Comparison of ENCODE assay signal across 26 cellular contexts in the genomic region with DNA sequence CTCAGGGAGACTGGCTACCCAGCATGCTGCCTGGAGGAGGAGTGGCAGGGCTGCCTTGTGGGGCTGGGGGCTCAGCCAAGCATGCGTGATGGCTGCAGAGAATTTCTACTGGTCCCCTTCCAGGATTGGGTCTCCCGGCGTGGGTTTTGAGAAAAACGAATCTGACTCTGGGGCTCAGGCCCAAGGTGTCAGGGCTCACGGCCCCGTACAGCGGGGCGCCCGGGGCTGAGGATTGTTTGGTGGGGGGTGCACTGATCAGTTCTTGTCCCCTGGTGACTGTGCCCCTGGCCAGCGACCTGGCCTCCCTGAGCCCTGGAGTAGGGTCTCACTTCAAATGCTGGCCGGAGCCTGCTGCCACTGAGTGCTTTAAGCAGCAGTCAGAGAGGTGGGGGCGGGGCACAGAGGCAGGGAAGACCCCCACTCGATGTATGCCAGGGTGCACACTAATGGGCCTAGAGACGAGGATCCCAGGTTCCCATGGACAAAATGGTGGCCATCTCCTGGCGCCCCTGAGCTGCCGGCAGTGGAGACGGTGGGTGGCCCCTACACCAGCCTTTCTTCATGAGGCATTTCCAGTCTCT. TPM values are rescaled to one million over a fixed set of nuclear protein-coding genes. Genes with fewer than 3 reads are reported as not detected.
DNase-seq lines count a peak whose midpoint lies in the region; ATAC-seq, FAIRE-seq and TF ChIP-seq lines count a peak whose summit lies in the region.
"Had no signal": no experiment of that assay in that cellular context is flagged by ENCODE, and none has a peak within 500 bp of the region (broad histone marks: within the 10 kb centered on the region; RNA-seq: fewer than 3 reads in every experiment).

No MANE protein-coding gene starts in this region.

- POLR2A ChIA-PET in H1 (lab: Charles Lee; ENCODE audit: partially characterized antibody), result no interaction called here

- TF ChIP-seq RAD21 in H1 (IDR thresholded peaks at IDR 0.05 in 1 of 2, conservative IDR thresholded peaks at IDR 0.05 in 1 of 2; ENCODE audit: low read depth in 2 of 2, low read length in 2 of 2), result no peak

- no peak overlapping the region for H2BK15ac ChIP-seq in H1 (ENCODE audit: low read length)

- H2BK12ac ChIP-seq in H1 (ENCODE audit: low read depth, low read length), result 0 out of 2 replicates have a peak overlapping the region, but pooled peaks have one; percentile 27

- CTCF ChIA-PET in H1 (lab: Charles Lee; ENCODE audit: partially characterized antibody), result interaction anchor here (1.1 to 2.3 kb wide), 3 partner anchors 9 to 24 kb away, joined by 3 to 5 read pairs (median 5); no protein-coding TSS in a partner anchor

- H3K4ac ChIP-seq in H1 (replicated peaks; ENCODE audit: insufficient read length, low read depth, low read length), result no peak overlapping the region

- H2BK120ac ChIP-seq in H1 (replicated peaks; ENCODE audit: low read depth, low read length), result no peak overlapping the region

- TF ChIP-seq EP300 in H1 (IDR thresholded peaks at IDR 0.05; ENCODE audit: borderline replicate concordance in 1 of 2, low read depth in 2 of 2, low read length in 2 of 2), result no peak

- H3K36me3 ChIP-seq in H7 (replicated peaks; ENCODE audit: control insufficient read depth, insufficient read depth, low read length), result no peaks in the 10 kb centered on the region
- no peaks in the 10 kb centered on the region for H3K36me3 ChIP-seq in H1 (ENCODE audit: control insufficient read depth in 2 of 4, insufficient read depth in 4 of 4, low read length in 3 of 4)
- no peaks in the 10 kb centered on the region for H3K36me3 ChIP-seq in lower lobe of right lung
- H3K36me3 ChIP-seq in gastrocnemius medialis, result no peaks in the 10 kb centered on the region
- H3K36me3 ChIP-seq: left lung had no signal

- intact Hi-C loops in lower lobe of right lung (cut with DNase I), result no loop called here
- intact Hi-C loops in gastrocnemius medialis (cut with DNase I; ENCODE audit: low total_unique reads), result loop anchor here (2.0 to 10.0 kb wide), 2 partner anchors 73 to 115 kb away; partner anchors contain the start of gene RXRA
- intact Hi-C loops in activated T-helper 2 cell treated with anti-CD3 and anti-CD28 coated beads, Interferon-gamma antibody, Interleukin-2, Interleukin-4, amounts not matched to agents 10 μg/mL and 5 μg/mL and 100 μg/mL, durations not matched to agents 14 hours and 24 hours and 36 hours (cut with micrococcal nuclease), result no loop called here

- H3K14ac ChIP-seq in H1 (ENCODE audit: insufficient read length), result no peak overlapping the region

- H3K4me3 Mint-ChIP-seq in activated T-helper 2 cell treated with anti-CD3 and anti-CD28 coated beads, Interferon-gamma antibody, Interleukin-2, Interleukin-4, amounts not matched to agents 10 μg/mL and 5 μg/mL and 100 μg/mL, durations not matched to agents 14 hours and 24 hours and 36 hours (ENCODE audit: low read depth), result no peak overlapping the region
- H3K4me3 Mint-ChIP-seq in osteocyte (ENCODE audit: unreplicated experiment), result no peak overlapping the region
- H3K4me3 Mint-ChIP-seq: activated T-helper 17 cell treated with anti-CD3 and anti-CD28 coated beads, Interleukin-2, amount 50 U/mL, for 72 hours; natural killer cell treated with Interleukin-12 subunit alpha and Interleukin-12 subunit beta and Interleukin-15 and Interleukin-18, amount 100 ng/mL, for 72 hours; T-helper 2 cell treated with Interferon-gamma antibody and Interleukin-4, amounts not matched to agents 5 μg/mL and 100 μg/mL, for 36 hours; WTC11 had no signal

- H3K4me2 ChIP-seq in H1 (ENCODE audit: insufficient read depth in 1 of 2, low read depth in 2 of 2, low read length in 2 of 2), result no peak overlapping the region

- H3K36me3 Mint-ChIP-seq in activated T-helper 2 cell treated with anti-CD3 and anti-CD28 coated beads, Interferon-gamma antibody, Interleukin-2, Interleukin-4, amounts not matched to agents 10 μg/mL and 5 μg/mL and 100 μg/mL, durations not matched to agents 14 hours and 24 hours and 36 hours (ENCODE audit: low read depth), result no peaks in the 10 kb centered on the region
- no peaks in the 10 kb centered on the region for H3K36me3 Mint-ChIP-seq in osteocyte (ENCODE audit: unreplicated experiment)
- H3K36me3 Mint-ChIP-seq: natural killer cell treated with Interleukin-12 subunit alpha and Interleukin-12 subunit beta and Interleukin-15 and Interleukin-18, amount 100 ng/mL, for 72 hours; WTC11 had no signal

- H3K79me2 ChIP-seq in H1 (ENCODE audit: control insufficient read depth in 1 of 2, insufficient read depth in 2 of 2, low read length in 2 of 2), result no peaks in the 10 kb centered on the region

- no peaks in the 10 kb centered on the region for H3K27me3 ChIP-seq in H7 (ENCODE audit: control insufficient read depth, insufficient read depth, low read length)
- no peaks in the 10 kb centered on the region for H3K27me3 ChIP-seq in H1 (replicated peaks in 1 of 4; ENCODE audit: control insufficient read depth in 3 of 4, extremely low read depth in 1 of 4, insufficient read depth in 3 of 4, low read length in 3 of 4)
- H3K27me3 ChIP-seq in lower lobe of right lung (ENCODE audit: low read depth), result no peaks in the 10 kb centered on the region
- H3K27me3 ChIP-seq in gastrocnemius medialis, result no peaks in the 10 kb centered on the region
- H3K27me3 ChIP-seq: left lung had no signal

- H3K4me1 ChIP-seq in H1 (replicated peaks in 1 of 4; ENCODE audit: control insufficient read depth in 3 of 4, insufficient read depth in 4 of 4, low read length in 3 of 4), result peaks cover 0 to 4% (median 0%) of the 10 kb centered on the region in 4 experiments; a peak in 2 of 7 replicates
- peaks cover 3% of the 10 kb centered on the region for H3K4me1 ChIP-seq in lower lobe of right lung
- peaks cover 36 to 41% of the 10 kb centered on the region in 2 donors for H3K4me1 ChIP-seq in gastrocnemius medialis

- no peak overlapping the region for H3K9ac ChIP-seq in H1 (replicated peaks in 1 of 4; ENCODE audit: extremely low read depth in 1 of 4, low read depth in 3 of 4, low read length in 3 of 4)

- H3K27ac ChIP-seq in H1 (ENCODE audit: low read depth, low read length), result no peak overlapping the region
- no peak overlapping the region for H3K27ac ChIP-seq in lower lobe of right lung
- H3K27ac ChIP-seq in gastrocnemius medialis, result peak overlapping the region; percentile 70 to 82 (median 79)
- H3K27ac ChIP-seq: epithelial cell of prostate, left lung had no signal

- no peak overlapping the region for H2BK20ac ChIP-seq in H1 (ENCODE audit: low read length)

- peaks cover 5% of the 10 kb centered on the region for H3K9me3 Mint-ChIP-seq in activated T-helper 2 cell treated with anti-CD3 and anti-CD28 coated beads, Interferon-gamma antibody, Interleukin-2, Interleukin-4, amounts not matched to agents 10 μg/mL and 5 μg/mL and 100 μg/mL, durations not matched to agents 14 hours and 24 hours and 36 hours
- no peaks in the 10 kb centered on the region for H3K9me3 Mint-ChIP-seq in osteocyte (ENCODE audit: unreplicated experiment)
- H3K9me3 Mint-ChIP-seq: activated T-helper 17 cell treated with anti-CD3 and anti-CD28 coated beads, Interleukin-2, amount 50 U/mL, for 72 hours; natural killer cell treated with Interleukin-12 subunit alpha and Interleukin-12 subunit beta and Interleukin-15 and Interleukin-18, amount 100 ng/mL, for 72 hours had no signal

- TF ChIP-seq POLR2A in H1 (IDR thresholded peaks at IDR 0.05; ENCODE audit: control extremely low read depth in 1 of 2, low read depth in 2 of 2, low read length in 2 of 2), result no peak
- no peak for TF ChIP-seq POLR2A in gastrocnemius medialis (IDR thresholded peaks at IDR 0.05)

- no peak overlapping the region for H3K18ac ChIP-seq in H1 (ENCODE audit: extremely low read depth, low read length)

- no peak for ATAC-seq in lower lobe of right lung
- no peak for ATAC-seq in gastrocnemius medialis
- ATAC-seq: activated naive CD4-positive, alpha-beta T cell treated with anti-CD3 and anti-CD28 coated beads, Interleukin-2, amount 50 U/mL, for 72 hours; activated T-helper 17 cell treated with anti-CD3 and anti-CD28 coated beads, Interleukin-2, amount 50 U/mL, for 72 hours; left lung; natural killer cell treated with Interleukin-12 subunit alpha and Interleukin-12 subunit beta and Interleukin-15 and Interleukin-18, amount 100 ng/mL, for 72 hours; WTC11 had no signal

- H3K27ac Mint-ChIP-seq in activated T-helper 2 cell treated with anti-CD3 and anti-CD28 coated beads, Interferon-gamma antibody, Interleukin-2, Interleukin-4, amounts not matched to agents 10 μg/mL and 5 μg/mL and 100 μg/mL, durations not matched to agents 14 hours and 24 hours and 36 hours, result no peak overlapping the region
- H3K27ac Mint-ChIP-seq in osteocyte (ENCODE audit: unreplicated experiment), result no peak overlapping the region
- H3K27ac Mint-ChIP-seq: activated T-helper 17 cell treated with anti-CD3 and anti-CD28 coated beads, Interleukin-2, amount 50 U/mL, for 72 hours; IgD-negative memory B cell; natural killer cell treated with Interleukin-12 subunit alpha and Interleukin-12 subunit beta and Interleukin-15 and Interleukin-18, amount 100 ng/mL, for 72 hours; progenitor cell of endocrine pancreas; T-helper 2 cell treated with Interferon-gamma antibody and Interleukin-4, amounts not matched to agents 5 μg/mL and 100 μg/mL, for 36 hours had no signal

- no peak overlapping the region for H3K23ac ChIP-seq in H1 (ENCODE audit: insufficient read length)

- no peaks in the 10 kb centered on the region for H3K79me1 ChIP-seq in H1 (ENCODE audit: low read depth, low read length)

- H4K8ac ChIP-seq in H1 (ENCODE audit: extremely low read depth, insufficient read depth, low read length), result no peak overlapping the region

- WGBS in H1 (ENCODE audit: extremely low coverage in 1 of 2, insufficient coverage in 1 of 2, insufficient read length in 1 of 2, insufficient replicate concordance in 2 of 2, low coverage in 1 of 2, low lambda C conversion rate in 2 of 2, missing lambda C conversion rate in 1 of 2), 2 experiments, result 93% methylated on average over 17 of the region's 17 CpGs; no CpG with 5 or more reads in 1 of the 2 experiments

- H2AFZ ChIP-seq in H1 (ENCODE audit: low read length), result no peak overlapping the region

- H4K20me1 ChIP-seq in H1 (replicated peaks in 1 of 2; ENCODE audit: control insufficient read depth in 1 of 2, insufficient read depth in 2 of 2, low read length in 2 of 2), result no peaks in the 10 kb centered on the region

- in situ Hi-C loops in gastrocnemius medialis (cut with MboI; ENCODE audit: low sequenced_read_pairs in 4 of 4), result no loop called here

- DNase-seq in H7 (peak; percentile 44), H1 (ENCODE audit: low read depth in 1 of 2, low spot score in 2 of 2) (no peak), lower lobe of right lung (peak; percentile 34), gastrocnemius medialis (peak in 1 of 2 donors; percentile 1), osteocyte (ENCODE audit: extremely low spot score, unreplicated experiment) (no peak), AG20443 (ENCODE audit: low spot score) (no peak)
- no peak for DNase-seq in activated T-helper 2 cell treated with anti-CD3 and anti-CD28 coated beads, Interferon-gamma antibody, Interleukin-2, Interleukin-4, amounts not matched to agents 10 μg/mL and 5 μg/mL and 100 μg/mL, durations not matched to agents 14 hours and 24 hours and 36 hours (ENCODE audit: low spot score)
- DNase-seq: activated CD4-positive, alpha-beta T cell treated with anti-CD3 and anti-CD28 coated beads, Interleukin-2, amount 50 U/mL, for 4 hours; NCI-H1105; NCI-H1930; NCI-H2227 treated with DMSO at 0.1 percent for 48 hours; NCI-H748 treated with DMSO at 0.1 percent for 48 hours; RPMI8226; small intestine had no signal

- no peak overlapping the region for H3K56ac ChIP-seq in H1 (replicated peaks; ENCODE audit: insufficient read length, low read depth, low read length)

- H3K9me3 ChIP-seq in H1 (ENCODE audit: insufficient read depth in 2 of 2, low read depth in 1 of 2, low read length in 1 of 2), result no peaks in the 10 kb centered on the region
- no peaks in the 10 kb centered on the region for H3K9me3 ChIP-seq in lower lobe of right lung
- no peaks in the 10 kb centered on the region for H3K9me3 ChIP-seq in gastrocnemius medialis

- H4K91ac ChIP-seq in H1 (replicated peaks; ENCODE audit: insufficient read length, low read length), result no peak overlapping the region

- FAIRE-seq in H1 (lab: Jason Lieb, UNC), result no peak
- FAIRE-seq: small intestine had no signal

- no peak overlapping the region for H3K4me3 ChIP-seq in H7 (ENCODE audit: insufficient read depth, low read depth, low read length)
- H3K4me3 ChIP-seq in H1 (ENCODE audit: extremely low read depth in 1 of 4, insufficient read depth in 2 of 4, low read depth in 3 of 4, low read length in 4 of 4), result no peak overlapping the region
- no peak overlapping the region for H3K4me3 ChIP-seq in lower lobe of right lung
- no peak overlapping the region for H3K4me3 ChIP-seq in gastrocnemius medialis
- H3K4me3 ChIP-seq: left lung had no signal

- 0 out of 2 replicates have a peak, but pooled peaks cover 2% of the 10 kb centered on the region for H3K23me2 ChIP-seq in H1 (ENCODE audit: low read depth, low read length)

- TF ChIP-seq CTCF in H1 (IDR thresholded peaks at IDR 0.05; ENCODE audit: control extremely low read depth in 1 of 3, insufficient read depth in 1 of 3, low read depth in 1 of 3, low read length in 3 of 3) (no peak), lower lobe of right lung (IDR thresholded peaks at IDR 0.05) (no peak), gastrocnemius medialis (IDR thresholded peaks at IDR 0.05 in 4 of 5, conservative IDR thresholded peaks at IDR 0.05 in 1 of 5) (no peak), osteocyte (IDR thresholded peaks at IDR 0.05) (no peak)

- peaks cover 3% of the 10 kb centered on the region for H3K27me3 Mint-ChIP-seq in activated T-helper 2 cell treated with anti-CD3 and anti-CD28 coated beads, Interferon-gamma antibody, Interleukin-2, Interleukin-4, amounts not matched to agents 10 μg/mL and 5 μg/mL and 100 μg/mL, durations not matched to agents 14 hours and 24 hours and 36 hours (ENCODE audit: low read depth)
- H3K27me3 Mint-ChIP-seq in osteocyte (ENCODE audit: unreplicated experiment), result no peaks in the 10 kb centered on the region
- H3K27me3 Mint-ChIP-seq: activated T-helper 17 cell treated with anti-CD3 and anti-CD28 coated beads, Interleukin-2, amount 50 U/mL, for 72 hours; progenitor cell of endocrine pancreas had no signal

- H2AK5ac ChIP-seq in H1 (ENCODE audit: low read depth, low read length), result no peak overlapping the region

- H4K5ac ChIP-seq in H1 (ENCODE audit: insufficient read length, low read depth, low read length), result no peak overlapping the region

- H3K4me1 Mint-ChIP-seq in activated T-helper 2 cell treated with anti-CD3 and anti-CD28 coated beads, Interferon-gamma antibody, Interleukin-2, Interleukin-4, amounts not matched to agents 10 μg/mL and 5 μg/mL and 100 μg/mL, durations not matched to agents 14 hours and 24 hours and 36 hours (ENCODE audit: low read depth), result no peaks in the 10 kb centered on the region
- H3K4me1 Mint-ChIP-seq in osteocyte (ENCODE audit: unreplicated experiment), result peaks cover 45% of the 10 kb centered on the region
- H3K4me1 Mint-ChIP-seq: activated T-helper 17 cell treated with anti-CD3 and anti-CD28 coated beads, Interleukin-2, amount 50 U/mL, for 72 hours had no signal

- no peak overlapping the region for H2BK5ac ChIP-seq in H1 (ENCODE audit: low read depth, low read length)

RNA-seq across cellular contexts. Expression of gene RNU6ATAC, which starts 45.5 kb away (rescaled TPM):
- not detected in 2 replicates for total RNA-seq in H7 (2014; rRNA removed; shearing (Covaris generic))
- 159 and 179 TPM in 2 replicates for total RNA-seq in H1 (2021; fragmentation: NEBNext Ultra II Directional; extraction: Animal tissue kit (Norgen Biotek cat#: 25700))
- polyA plus RNA-seq in H1 (2011; rRNA removed), result not detected in 2 replicates
- polyA plus RNA-seq in H1 (2011; cell fraction: cytosol; rRNA removed), result not detected
- polyA plus RNA-seq in H1 (2011; cell fraction: nucleus; rRNA removed), result not detected
- not detected in 4 replicates for polyA plus RNA-seq in H1 (2012, experiment 1 of 2)
- not detected for polyA plus RNA-seq in H1 (2012, experiment 2 of 2)
- polyA plus RNA-seq in H1 (2013, experiment 1 of 2), result not detected
- polyA plus RNA-seq in H1 (2013, experiment 2 of 2), result not detected
- under 0.01 TPM in 2 replicates for polyA minus RNA-seq in H1 (2011; rRNA and poly(A)+ RNA removed)
- polyA minus RNA-seq in H1 (2011; cell fraction: cytosol; rRNA and poly(A)+ RNA removed), result 3,004 TPM
- under 0.01 TPM for polyA minus RNA-seq in H1 (2011; cell fraction: nucleus; rRNA and poly(A)+ RNA removed)
- 248 TPM for total RNA-seq in lower lobe of right lung
- total RNA-seq in gastrocnemius medialis, result not detected
- total RNA-seq in activated T-helper 2 cell treated with anti-CD3 and anti-CD28 coated beads, Interferon-gamma antibody, Interleukin-2, Interleukin-4, amounts not matched to agents 10 μg/mL and 5 μg/mL and 100 μg/mL, durations not matched to agents 14 hours and 24 hours and 36 hours, result 44.0 and 58.7 TPM in 2 replicates
- total RNA-seq in osteocyte, result 38.9 and 49.4 TPM in 2 replicates
- total RNA-seq: cerebellum, mononuclear cell, urinary bladder had no signal
- polyA plus RNA-seq: IgD-negative memory B cell, small intestine, urinary bladder had no signal

Comparison
In these comparisons a context has a peak if more than half of its experiments do, and no peak if none do; other contexts are left out.
1. DNase-seq: peak in H7 (single experiment) and lower lobe of right lung (single experiment); none in H1 (0 of 2), activated T-helper 2 cell treated with anti-CD3 and anti-CD28 coated beads, Interferon-gamma antibody, Interleukin-2, Interleukin-4, amounts not matched to agents 10 μg/mL and 5 μg/mL and 100 μg/mL, durations not matched to agents 14 hours and 24 hours and 36 hours (single experiment), osteocyte (single experiment) and AG20443 (single experiment).
2. H3K27ac ChIP-seq: peak in gastrocnemius medialis (4 of 4); none in H1 (single experiment) and lower lobe of right lung (single experiment).
3. RNA of gene RNU6ATAC, which starts 45.5 kb away (total RNA-seq): 248 TPM in lower lobe of right lung (single experiment), 159 to 179 TPM in H1, 44.0 to 58.7 TPM in activated T-helper 2 cell treated with anti-CD3 and anti-CD28 coated beads, Interferon-gamma antibody, Interleukin-2, Interleukin-4, amounts not matched to agents 10 μg/mL and 5 μg/mL and 100 μg/mL, durations not matched to agents 14 hours and 24 hours and 36 hours and 38.9 to 49.4 TPM in osteocyte; not detected in H7 and not detected in gastrocnemius medialis; every median in the first group is over 10 times any median in the second.